Comparison of ENCODE assay signal across 8 cellular contexts in genomic region chr6:167827588-167828324, GRCh38. TPM values are rescaled to one million over a fixed set of nuclear protein-coding genes. Genes with fewer than 3 reads are reported as not detected.
DNase-seq lines count a peak whose midpoint lies in the region; ATAC-seq and TF ChIP-seq lines count a peak whose summit lies in the region.

No MANE protein-coding gene starts in this region.

- H3K27me3 ChIP-seq in ectodermal cell (ENCODE audit: control insufficient read depth, insufficient read depth, low read length, poor library complexity, severe bottlenecking) (no peaks in the 10 kb centered on the region), liver (ENCODE audit: control insufficient read depth in 4 of 4, insufficient read depth in 4 of 4, low read length in 3 of 4) (no peaks in the 10 kb centered on the region)

- H3K9me3 ChIP-seq in ES-I3 (ENCODE audit: control insufficient read depth, insufficient read depth, low read length): no peaks in the 10 kb centered on the region
- H3K9me3 ChIP-seq in ectodermal cell (ENCODE audit: control insufficient read depth, low read length): no peaks in the 10 kb centered on the region
- no peaks in the 10 kb centered on the region for H3K9me3 ChIP-seq in liver (ENCODE audit: control insufficient read depth in 4 of 4, low read length in 3 of 4)

- DNase-seq in activated CD4-positive, alpha-beta T cell treated with anti-CD3 and anti-CD28 coated beads for 48 hours: peak; percentile 40
- DNase-seq in stimulated activated CD8-positive, alpha-beta memory T cell treated with anti-CD3 and anti-CD28 coated beads, Interleukin-4, amount 100 ng/mL, for 48 hours: peak; percentile 44

- TF ChIP-seq CTCF in liver (IDR thresholded peaks at IDR 0.05; ENCODE audit: low read depth, low read length, missing input control): no peak

- peak; percentile 39 for ATAC-seq in GM21515 (IDR thresholded peaks at IDR 0.05; ENCODE audit: unreplicated experiment)
- ATAC-seq in HG03469 (IDR thresholded peaks at IDR 0.05; ENCODE audit: unreplicated experiment): no peak

- TF ChIP-seq EP300 in Ishikawa (IDR thresholded peaks at IDR 0.05; ENCODE audit: borderline replicate concordance): no peak

- H3K4me1 ChIP-seq in ES-I3 (ENCODE audit: insufficient read depth, low read length) (peaks cover 11% of the 10 kb centered on the region), ectodermal cell (ENCODE audit: control insufficient read depth, insufficient read depth, low read length) (peaks cover 28% of the 10 kb centered on the region), liver (ENCODE audit: control insufficient read depth in 4 of 4, insufficient read depth in 4 of 4, low read length in 3 of 4) (peaks cover 4 to 31% (median 20%) of the 10 kb centered on the region in 4 donors)

- WGBS in ectodermal cell, 2 experiments: 0 to 1% methylated on average over 47 to 48 of the region's 50 CpGs
- 2% methylated on average over 50 of the region's 50 CpGs for WGBS in liver

- TF ChIP-seq RAD21 in Ishikawa (IDR thresholded peaks at IDR 0.05; ENCODE audit: low read depth): no peak
- TF ChIP-seq RAD21 in liver (IDR thresholded peaks at IDR 0.05): peak in 1 of 2 donors; percentile 30

- peak overlapping the region; percentile 74 for H3K4me3 ChIP-seq in ectodermal cell (ENCODE audit: insufficient read depth, low read depth, low read length)
- peak overlapping the region; percentile 70 to 99 (median 88) for H3K4me3 ChIP-seq in liver (ENCODE audit: low read depth in 1 of 3, low read length in 3 of 3)

- H3K27ac ChIP-seq in ectodermal cell (ENCODE audit: insufficient read depth, low read depth, low read length, poor library complexity, severe bottlenecking) (no peak overlapping the region), liver (ENCODE audit: low read depth in 1 of 2, low read length in 2 of 2) (peak overlapping the region; percentile 88 to 89)

- H3K9ac ChIP-seq in ES-I3 (ENCODE audit: low read depth, low read length): peak overlapping the region; percentile 94
- H3K9ac ChIP-seq in liver (ENCODE audit: low read depth in 1 of 2, low read length in 2 of 2): peak overlapping the region; percentile 49 to 96

- H3K36me3 ChIP-seq in ES-I3 (ENCODE audit: insufficient read depth, low read length) (no peaks in the 10 kb centered on the region), ectodermal cell (ENCODE audit: control insufficient read depth, insufficient read depth, low read length) (no peaks in the 10 kb centered on the region), liver (ENCODE audit: control insufficient read depth in 4 of 4, insufficient read depth in 3 of 4, low read depth in 1 of 4, low read length in 3 of 4) (peaks cover 0 to 4% (median 0%) of the 10 kb centered on the region in 4 donors)

TF ChIP-seq in Ishikawa, 13 proteins besides CTCF, POLR2A, EP300 and RAD21:
- TF ChIP-seq YY1 (IDR thresholded peaks at IDR 0.05; ENCODE audit: low read depth) (no peak), USF1 (IDR thresholded peaks at IDR 0.05) (no peak), TCF12 (IDR thresholded peaks at IDR 0.05; ENCODE audit: low read depth) (no peak), CREB1 (IDR thresholded peaks at IDR 0.05; ENCODE audit: low read depth) (no peak), REST (IDR thresholded peaks at IDR 0.05; ENCODE audit: low read depth) (no peak), EGR1 (IDR thresholded peaks at IDR 0.05) (no peak), MAX (IDR thresholded peaks at IDR 0.05) (peak; percentile 44)

TF ChIP-seq in liver, 16 proteins besides CTCF, POLR2A, EP300 and RAD21:
- TF ChIP-seq RXRA (IDR thresholded peaks at IDR 0.05) (peak in 1 of 2 donors; percentile 28), SP1 (IDR thresholded peaks at IDR 0.05) (no peak), HNF4A (conservative IDR thresholded peaks at IDR 0.05) (peak in 1 of 2 donors; percentile 22), YY1 (IDR thresholded peaks at IDR 0.05) (peak; percentile 32)

RNA-seq across cellular contexts. Expression of gene AFDN, which starts 1.0 kb away (rescaled TPM):
- polyA plus RNA-seq in ectodermal cell (2013, experiment 1 of 4): 210 TPM
- 227 TPM for polyA plus RNA-seq in ectodermal cell (2013, experiment 2 of 4)
- polyA plus RNA-seq in ectodermal cell (2013, experiment 3 of 4): 173 TPM
- polyA plus RNA-seq in ectodermal cell (2013, experiment 4 of 4): 206 TPM
- 100 to 1,000 TPM in 1 of 2 donors, 10 to 100 TPM in 1; 33.3 to 145 TPM for total RNA-seq in liver
- 10 to 100 TPM; 21.3 to 25.4 TPM for polyA plus RNA-seq in liver
